In genomic region chr15:85667491-85668424, GRCh38 we compare ENCODE assay signal across 8 cellular contexts.
DNase-seq lines count a peak whose midpoint lies in the region; ATAC-seq and TF ChIP-seq lines count a peak whose summit lies in the region.

No MANE protein-coding gene starts in this region.

- no peak overlapping the region for H2BK120ac ChIP-seq in mesendoderm (ENCODE audit: low read depth, low read length)

- H2AK5ac ChIP-seq in mesendoderm (ENCODE audit: low read length) = no peak overlapping the region

- H3K4me1 ChIP-seq in mesendoderm (ENCODE audit: control insufficient read depth, low read depth, low read length) (no peaks in the 10 kb centered on the region), thyroid gland (peaks cover 14 to 31% of the 10 kb centered on the region in 2 donors)

- no peaks in the 10 kb centered on the region for H3K27me3 ChIP-seq in mesendoderm (ENCODE audit: insufficient read depth, low read length, poor library complexity)
- H3K27me3 ChIP-seq in thyroid gland = no peaks in the 10 kb centered on the region

- H2BK5ac ChIP-seq in mesendoderm (ENCODE audit: low read length) = no peak overlapping the region

- TF ChIP-seq CTCF in thyroid gland (IDR thresholded peaks at IDR 0.05) = no peak

- peaks cover 7% of the 10 kb centered on the region for H3K36me3 ChIP-seq in mesendoderm (ENCODE audit: control insufficient read depth, insufficient read depth, low read length)
- peaks cover 23 to 30% of the 10 kb centered on the region in 2 donors for H3K36me3 ChIP-seq in thyroid gland

- H3K9ac ChIP-seq in mesendoderm (ENCODE audit: low read length) = no peak overlapping the region

- intact Hi-C loops in thyroid gland (cut with DNase I) = no loop called here

- ATAC-seq in GM19328 (IDR thresholded peaks at IDR 0.05; ENCODE audit: unreplicated experiment) (peak; percentile 72), HG03432 (IDR thresholded peaks at IDR 0.05; ENCODE audit: unreplicated experiment) (peak; percentile 95)

- H3K27ac ChIP-seq in mesendoderm (ENCODE audit: low read depth, low read length) (no peak overlapping the region), thyroid gland (peak overlapping the region; percentile 62 to 82 (median 77))

- H3K4me2 ChIP-seq in mesendoderm (ENCODE audit: low read length) = no peak overlapping the region

- no peaks in the 10 kb centered on the region for H3K79me1 ChIP-seq in mesendoderm (ENCODE audit: low read length)

- no peak overlapping the region for H3K4ac ChIP-seq in mesendoderm (ENCODE audit: low read depth, low read length)

- H3K23ac ChIP-seq in mesendoderm (ENCODE audit: low read length) = no peak overlapping the region

- H3K9me3 ChIP-seq in thyroid gland = no peaks in the 10 kb centered on the region

- no peak overlapping the region for H2BK15ac ChIP-seq in mesendoderm (replicated peaks; ENCODE audit: low read depth)

- H3K18ac ChIP-seq in mesendoderm (ENCODE audit: low read length) = no peak overlapping the region

- TF ChIP-seq POLR2A in thyroid gland (IDR thresholded peaks at IDR 0.05) = no peak

- H4K5ac ChIP-seq in mesendoderm (ENCODE audit: low read length) = no peak overlapping the region

- H3K56ac ChIP-seq in mesendoderm (ENCODE audit: low read length) = no peak overlapping the region

- H3K79me2 ChIP-seq in mesendoderm (ENCODE audit: control insufficient read depth, insufficient read depth, low read length) = no peaks in the 10 kb centered on the region

- DNase-seq in CD1c-positive myeloid dendritic cell (ENCODE audit: extremely low spot score) = peak; percentile 96
- peak in 3 of 5 experiments; percentile 55 to 89 (median 78) for DNase-seq in T-helper 2 cell
- peak; percentile 98 for DNase-seq in dedifferentiated amniotic fluid mesenchymal stem cell (ENCODE audit: extremely low spot score)
- DNase-seq in mesendoderm = peak; percentile 66
- no peak for DNase-seq in thyroid gland
- DNase-seq in midbrain (lab: John Stamatoyannopoulos, UW) = no peak

- H4K8ac ChIP-seq in mesendoderm (ENCODE audit: low read depth, low read length) = no peak overlapping the region

- WGBS in mesendoderm (ENCODE audit: extremely low coverage, insufficient coverage, low lambda C conversion rate) = no CpG with 5 or more reads among the region's 5 CpGs
- WGBS in thyroid gland, 2 donors = 35% methylated on average over 5 of the region's 5 CpGs

- no peak overlapping the region for H3K4me3 ChIP-seq in mesendoderm (ENCODE audit: low read length)
- H3K4me3 ChIP-seq in thyroid gland (replicated peaks in 1 of 3) = no peak overlapping the region

Comparison
In these comparisons a context has a peak if more than half of its experiments do, and no peak if none do; other contexts are left out.
1. DNase-seq: peak in CD1c-positive myeloid dendritic cell (single experiment), T-helper 2 cell (3 of 5), dedifferentiated amniotic fluid mesenchymal stem cell (single experiment) and mesendoderm (single experiment); none in thyroid gland (0 of 2) and midbrain (single experiment).